ENCODE assay signal across 34 cellular contexts in genomic region chr5:157839157-157839795, GRCh38.
"Had no signal": no experiment of that assay in that cellular context is flagged by ENCODE, and none has a peak within 500 bp of the region (broad histone marks: within the 10 kb centered on the region; RNA-seq: fewer than 3 reads in every experiment).

No MANE protein-coding gene starts in this region.

- H3K4me1 ChIP-seq: breast epithelium had no signal

- H3K27me3 ChIP-seq: adrenal gland, body of pancreas, brain microvascular endothelial cell, breast epithelium had no signal

- DNase-seq: activated B cell treated with CpG ODN at 0.5 μM for 24 hours; activated CD4-positive, alpha-beta memory T cell treated with anti-CD3 and anti-CD28 coated beads for 36 hours; activated CD4-positive, alpha-beta T cell treated with anti-CD3 and anti-CD28 coated beads for 4 hours; activated CD4-positive, alpha-beta T cell treated with anti-CD3 and anti-CD28 coated beads, Interleukin-2, amount 10 ng/mL, durations not matched to agents 24 days and 14 days; activated CD4-positive, alpha-beta T cell treated with anti-CD3 and anti-CD28 coated beads, Interleukin-2, amount 50 U/mL, for 1 hour; activated CD4-positive, alpha-beta T cell treated with anti-CD3 and anti-CD28 coated beads, Interleukin-2, amount 50 U/mL, for 4 hours; activated CD4-positive, CD25-positive, alpha-beta regulatory T cell treated with anti-CD3 and anti-CD28 coated beads, Interleukin-2, amount 50 U/mL, for 72 hours; activated CD8-positive, alpha-beta memory T cell treated with anti-CD3 and anti-CD28 coated beads, Interleukin-2, amount 50 U/mL, for 4 hours; activated CD8-positive, alpha-beta T cell treated with anti-CD3 and anti-CD28 coated beads for 36 hours; activated effector memory CD4-positive, alpha-beta T cell treated with anti-CD3 and anti-CD28 coated beads, Interleukin-2, amount 50 U/mL, for 16 hours; activated gamma-delta T cell treated with Interleukin-2 at 50 U/mL for 16 hours; activated naive CD4-positive, alpha-beta T cell; activated naive CD4-positive, alpha-beta T cell treated with anti-CD3 and anti-CD28 coated beads for 36 hours; activated naive CD4-positive, alpha-beta T cell treated with anti-CD3 and anti-CD28 coated beads, Interleukin-2, amount 50 U/mL, for 16 hours; activated naive CD8-positive, alpha-beta T cell treated with anti-CD3 and anti-CD28 coated beads for 36 hours; activated T-cell treated with anti-CD3 and anti-CD28 coated beads for 4 hours; activated T-cell treated with anti-CD3 and anti-CD28 coated beads, Interleukin-2, amount 50 U/mL, for 1 hour; activated T-cell treated with anti-CD3 and anti-CD28 coated beads, Interleukin-2, amount 50 U/mL, for 4 hours; activated T-cell treated with anti-CD3 and anti-CD28 coated beads, Interleukin-2, amount 50 U/mL, for 72 hours; adrenal gland; amniotic stem cell; aorta; body of pancreas; brain microvascular endothelial cell; central memory CD4-positive, alpha-beta T cell; T-helper 1 cell; T-helper 2 cell; T-helper 9 cell had no signal

- H3K27ac ChIP-seq: adrenal gland, body of pancreas, brain microvascular endothelial cell, breast epithelium, VCaP had no signal

- H3K9me3 ChIP-seq: adrenal gland, body of pancreas, breast epithelium had no signal

- H3K4me3 ChIP-seq: adrenal gland, body of pancreas, breast epithelium had no signal

- FAIRE-seq: astrocyte, TTC549 had no signal

- H3K36me3 ChIP-seq: adrenal gland, brain microvascular endothelial cell, breast epithelium had no signal

- ATAC-seq: activated CD8-positive, alpha-beta T cell treated with anti-CD3 and anti-CD28 coated beads for 36 hours; activated naive CD4-positive, alpha-beta T cell treated with anti-CD3 and anti-CD28 coated beads, Interleukin-2, amount 50 U/mL, for 72 hours; activated T-cell treated with anti-CD3 and anti-CD28 coated beads, Interleukin-2, amount 50 U/mL, for 4 hours; activated T-cell treated with anti-CD3 and anti-CD28 coated beads, Interleukin-2, amount 50 U/mL, for 72 hours; activated T-helper 17 cell treated with anti-CD3 and anti-CD28 coated beads, Interleukin-2, amount 50 U/mL, for 72 hours; body of pancreas had no signal
